In genomic region chr17:40822132-40822812, GRCh38 we compare ENCODE assay signal across 10 cellular contexts. TPM values are rescaled to one million over a fixed set of nuclear protein-coding genes. Genes with fewer than 3 reads are reported as not detected.
A peak's percentile ranks its signal among the peaks of the same experiment; 100 is the strongest.
DNase-seq lines count a peak whose midpoint lies in the region; ATAC-seq, FAIRE-seq and TF ChIP-seq lines count a peak whose summit lies in the region.
"Had no signal": no experiment of that assay in that cellular context is flagged by ENCODE, and none has a peak within 500 bp of the region (broad histone marks: within the 10 kb centered on the region; RNA-seq: fewer than 3 reads in every experiment).

KRT10 (minus strand) TSS chr17:40822614; CDS start chr17:40822585, 29 bp downstream.

- H3K23ac ChIP-seq in IMR-90 (ENCODE audit: low read depth, low read length) (no peak within 1 kb of the TSS), mesendoderm (ENCODE audit: low read length) (no peak within 1 kb of the TSS)

- ATAC-seq in A549 (no peak), IMR-90 (ENCODE audit: low read depth) (no peak)

- H3K4me1 ChIP-seq in A549 = peaks cover 16% of the 10 kb centered on the region
- peaks cover 10% of the 10 kb centered on the region; the same call in 1 of the 2 replicates for H3K4me1 ChIP-seq in IMR-90 (ENCODE audit: control insufficient read depth, insufficient read depth, low read length)
- no peaks in the 10 kb centered on the region for H3K4me1 ChIP-seq in endodermal cell (ENCODE audit: control insufficient read depth, insufficient read depth, low read length)
- no peaks in the 10 kb centered on the region for H3K4me1 ChIP-seq in BE2C
- no peaks in the 10 kb centered on the region for H3K4me1 ChIP-seq in mesendoderm (ENCODE audit: control insufficient read depth, low read depth, low read length)

- H2BK15ac ChIP-seq in IMR-90 (ENCODE audit: low read depth, low read length) = no peak within 1 kb of the TSS
- H2BK15ac ChIP-seq in mesendoderm (replicated peaks; ENCODE audit: low read depth) = no peak within 1 kb of the TSS

- no peak within 1 kb of the TSS for H2BK120ac ChIP-seq in IMR-90 (ENCODE audit: low read depth, low read length)
- no peak within 1 kb of the TSS for H2BK120ac ChIP-seq in mesendoderm (ENCODE audit: low read depth, low read length)

- H3K9ac ChIP-seq in IMR-90 (ENCODE audit: low read depth, low read length) (no peak within 1 kb of the TSS), endodermal cell (ENCODE audit: extremely low read depth, low read length, poor library complexity, severe bottlenecking) (no peak within 1 kb of the TSS), mesendoderm (ENCODE audit: low read length) (no peak within 1 kb of the TSS)

- no peak within 1 kb of the TSS for H3K56ac ChIP-seq in IMR-90 (ENCODE audit: extremely low read depth, insufficient read depth, low read length)
- no peak within 1 kb of the TSS for H3K56ac ChIP-seq in mesendoderm (ENCODE audit: low read length)

- no peaks in the 10 kb centered on the region for H3K4me1 Mint-ChIP-seq in endodermal cell
- peaks cover 20% of the 10 kb centered on the region for H3K4me1 Mint-ChIP-seq in mesothelial cell of epicardium

- peaks cover 4% of the 10 kb centered on the region for H3K36me3 ChIP-seq in IMR-90 (ENCODE audit: control insufficient read depth, insufficient read depth, low read length)
- peaks cover 4% of the 10 kb centered on the region for H3K36me3 ChIP-seq in endodermal cell (ENCODE audit: control insufficient read depth, insufficient read depth, low read length)
- no peaks in the 10 kb centered on the region for H3K36me3 ChIP-seq in BE2C
- H3K36me3 ChIP-seq in mesendoderm (ENCODE audit: control insufficient read depth, insufficient read depth, low read length) = peaks cover 1% of the 10 kb centered on the region

- DNase-seq in A549 (ENCODE audit: low read depth in 1 of 2, low spot score in 1 of 2) = no peak
- no peak for DNase-seq in IMR-90
- no peak for DNase-seq in endodermal cell
- no peak for DNase-seq in mesothelial cell of epicardium (ENCODE audit: low spot score in 2 of 2, unreplicated experiment in 2 of 2)
- no peak for DNase-seq in NCI-H2171 (lab: John Stamatoyannopoulos, UW)
- DNase-seq in GM19239 (ENCODE audit: insufficient read length, low spot score) = no peak
- DNase-seq in BE2C = no peak
- DNase-seq in mesendoderm = no peak

- TF ChIP-seq CTCF in A549 (IDR thresholded peaks at IDR 0.05) = no peak
- no peak for TF ChIP-seq CTCF in IMR-90 (conservative IDR thresholded peaks at IDR 0.05; ENCODE audit: low read depth, low read length)
- no peak for TF ChIP-seq CTCF in endodermal cell (conservative IDR thresholded peaks at IDR 0.05)
- TF ChIP-seq CTCF in mesothelial cell of epicardium (IDR thresholded peaks at IDR 0.05; ENCODE audit: unreplicated experiment) = no peak
- no peak for TF ChIP-seq CTCF in BE2C (IDR thresholded peaks at IDR 0.05; ENCODE audit: low read depth, low read length)

- H3K4me3 ChIP-seq in A549 (no peak within 1 kb of the TSS), IMR-90 (ENCODE audit: insufficient read depth, low read depth, low read length) (no peak within 1 kb of the TSS), endodermal cell (ENCODE audit: low read length) (no peak within 1 kb of the TSS), BE2C (ENCODE audit: low read depth, low read length) (no peak within 1 kb of the TSS), mesendoderm (ENCODE audit: low read length) (no peak within 1 kb of the TSS)

- 0 out of 2 replicates have a peak within 1 kb of the TSS, but pooled peaks have one; percentile 20 for H3K14ac ChIP-seq in IMR-90 (replicated peaks; ENCODE audit: low read depth, low read length)

- H4K5ac ChIP-seq in IMR-90 (ENCODE audit: low read depth, low read length) = no peak within 1 kb of the TSS; the same call in 1 of the 2 replicates
- H4K5ac ChIP-seq in mesendoderm (ENCODE audit: low read length) = no peak within 1 kb of the TSS

- peaks cover 7% of the 10 kb centered on the region for H3K9me3 Mint-ChIP-seq in endodermal cell
- no peaks in the 10 kb centered on the region for H3K9me3 Mint-ChIP-seq in mesothelial cell of epicardium

- H2BK20ac ChIP-seq in IMR-90 (ENCODE audit: low read depth, low read length) = no peak within 1 kb of the TSS

- H3K27ac ChIP-seq in A549 = no peak within 1 kb of the TSS
- no peak within 1 kb of the TSS for H3K27ac ChIP-seq in IMR-90 (ENCODE audit: insufficient read depth, low read length)
- H3K27ac ChIP-seq in endodermal cell (ENCODE audit: low read depth, low read length) = no peak within 1 kb of the TSS
- H3K27ac ChIP-seq in mesendoderm (ENCODE audit: low read depth, low read length) = no peak within 1 kb of the TSS
- H3K27ac ChIP-seq: C4-2B had no signal

- peaks cover 6% of the 10 kb centered on the region for H3K36me3 Mint-ChIP-seq in endodermal cell (ENCODE audit: low read depth)
- peaks cover 3% of the 10 kb centered on the region for H3K36me3 Mint-ChIP-seq in mesothelial cell of epicardium

- peaks cover 82% of the 10 kb centered on the region for H3K27me3 Mint-ChIP-seq in endodermal cell (ENCODE audit: insufficient read depth)
- H3K27me3 Mint-ChIP-seq in mesothelial cell of epicardium (ENCODE audit: low read depth) = peaks cover 12% of the 10 kb centered on the region

- in situ Hi-C loops in IMR-90 (cut with MboI; ENCODE audit: low sequenced_read_pairs) = no loop called here

- H3K4me3 Mint-ChIP-seq in endodermal cell (no peak within 1 kb of the TSS), mesothelial cell of epicardium (no peak within 1 kb of the TSS)
- H3K4me3 Mint-ChIP-seq: activated naive CD8-positive, alpha-beta T cell had no signal

- FAIRE-seq in A549 (lab: Jason Lieb, UNC) (no peak), GM19239 (lab: Jason Lieb, UNC) (no peak)

- TF ChIP-seq EP300 in A549 (IDR thresholded peaks at IDR 0.05) = no peak

- WGBS in A549 (ENCODE audit: missing lambda C conversion rate) = 76% methylated on average over 7 of the region's 7 CpGs
- 100% methylated on average over 1 of the region's 7 CpGs; no CpG with 5 or more reads in 1 of the 2 experiments for WGBS in IMR-90 (ENCODE audit: extremely low coverage in 2 of 2, insufficient read length in 1 of 2), 2 experiments
- 82 to 84% methylated on average over 3 to 7 of the region's 7 CpGs for WGBS in endodermal cell (ENCODE audit: insufficient coverage in 1 of 2, insufficient read length in 1 of 2), 2 experiments
- no CpG with 5 or more reads among the region's 7 CpGs for WGBS in mesendoderm (ENCODE audit: extremely low coverage, insufficient coverage, low lambda C conversion rate)

- H2AK9ac ChIP-seq in IMR-90 (replicated peaks; ENCODE audit: low read depth, low read length, poor library complexity) = no peak within 1 kb of the TSS

- no peaks in the 10 kb centered on the region for H3K27me3 ChIP-seq in IMR-90 (ENCODE audit: control insufficient read depth, insufficient read depth, low read length)
- peaks cover 23% of the 10 kb centered on the region for H3K27me3 ChIP-seq in endodermal cell (ENCODE audit: control insufficient read depth, insufficient read depth, low read length, poor library complexity, severe bottlenecking)
- no peaks in the 10 kb centered on the region; the same call in 1 of the 2 replicates for H3K27me3 ChIP-seq in BE2C
- no peaks in the 10 kb centered on the region for H3K27me3 ChIP-seq in mesendoderm (ENCODE audit: insufficient read depth, low read length, poor library complexity)

- no peak within 1 kb of the TSS for H4K91ac ChIP-seq in IMR-90 (ENCODE audit: insufficient read depth, low read depth, low read length)

- H3K4me2 ChIP-seq in A549 (no peak within 1 kb of the TSS), IMR-90 (ENCODE audit: low read depth, low read length) (peak within 1 kb of the TSS; percentile 18; the same call in 1 of the 2 replicates), mesendoderm (ENCODE audit: low read length) (no peak within 1 kb of the TSS)

- no peak for TF ChIP-seq RAD21 in A549 (conservative IDR thresholded peaks at IDR 0.05 in 1 of 2, IDR thresholded peaks at IDR 0.05 in 1 of 2)
- no peak for TF ChIP-seq RAD21 in IMR-90 (IDR thresholded peaks at IDR 0.05; ENCODE audit: low read length)

- H3K9me3 ChIP-seq in A549 (no peaks in the 10 kb centered on the region), IMR-90 (ENCODE audit: control insufficient read depth, insufficient read depth, low read length) (no peaks in the 10 kb centered on the region), endodermal cell (ENCODE audit: control insufficient read depth, low read length) (no peaks in the 10 kb centered on the region), BE2C (no peaks in the 10 kb centered on the region)

- H2BK5ac ChIP-seq in IMR-90 (ENCODE audit: low read depth, low read length, poor library complexity, severe bottlenecking) (peak within 1 kb of the TSS; percentile 46), mesendoderm (ENCODE audit: low read length) (no peak within 1 kb of the TSS)

- dilution Hi-C loops in IMR-90 (cut with HindIII; ENCODE audit: low sequenced_read_pairs, unreplicated experiment) = no loop called here

- peaks cover 38 to 45% of the 10 kb centered on the region in 2 experiments for H3K79me1 ChIP-seq in IMR-90 (ENCODE audit: low read depth in 1 of 2, low read length in 2 of 2)
- H3K79me1 ChIP-seq in mesendoderm (ENCODE audit: low read length) = peaks cover 2% of the 10 kb centered on the region

- BruUV-seq in IMR-90 (replicated peaks; lab: Mats Ljungman, UMichigan) = no TSS peak

- no peak within 1 kb of the TSS for H2AFZ ChIP-seq in IMR-90 (replicated peaks; ENCODE audit: low read length, poor library complexity)

- H2AK5ac ChIP-seq in IMR-90 (ENCODE audit: low read depth, low read length) (no peak within 1 kb of the TSS; the same call in 1 of the 2 replicates), mesendoderm (ENCODE audit: low read length) (no peak within 1 kb of the TSS)

- H3K4ac ChIP-seq in IMR-90 (ENCODE audit: low read depth, low read length) = no peak within 1 kb of the TSS; the same call in 1 of the 2 replicates
- no peak within 1 kb of the TSS for H3K4ac ChIP-seq in mesendoderm (ENCODE audit: low read depth, low read length)

- no peak for TF ChIP-seq POLR2A in A549 (IDR thresholded peaks at IDR 0.05; ENCODE audit: low read length)
- no peak for TF ChIP-seq POLR2A in IMR-90 (IDR thresholded peaks at IDR 0.05; ENCODE audit: low read depth, low read length)

- H4K20me1 ChIP-seq in IMR-90 (ENCODE audit: insufficient read depth, low read length) = no peaks in the 10 kb centered on the region

- peaks cover 3% of the 10 kb centered on the region for H3K9me1 ChIP-seq in IMR-90 (ENCODE audit: insufficient read depth, low read length)

- intact Hi-C loops in IMR-90 (cut with micrococcal nuclease) = no loop called here

- H3K18ac ChIP-seq in IMR-90 (ENCODE audit: low read depth, low read length) (no peak within 1 kb of the TSS; the same call in 1 of the 2 replicates), mesendoderm (ENCODE audit: low read length) (no peak within 1 kb of the TSS)

- POLR2A ChIA-PET in A549 (lab: Yijun Ruan, JAX) = interaction anchor here (1.2 kb wide), 1 partner anchor 866 kb away, joined by 5 read pairs; no protein-coding TSS in a partner anchor
- POLR2A ChIA-PET in IMR-90 (lab: Charles Lee; ENCODE audit: unreplicated experiment) = no interaction called here

- H3K27ac Mint-ChIP-seq in endodermal cell (no peak within 1 kb of the TSS), mesothelial cell of epicardium (no peak within 1 kb of the TSS)
- H3K27ac Mint-ChIP-seq: activated naive CD8-positive, alpha-beta T cell had no signal

- CTCF ChIA-PET in A549 (lab: Yijun Ruan, JAX) = interaction anchor here (1.5 to 2.3 kb wide), 4 partner anchors 11 to 845 kb away, joined by 5 to 9 read pairs (median 7); no protein-coding TSS in a partner anchor
- CTCF ChIA-PET in IMR-90 (lab: Yijun Ruan, JAX) = no interaction called here

- 0 out of 4 replicates have a peak within 1 kb of the TSS, but pooled peaks of 1 of the 2 experiments have one; percentile 31 for H4K8ac ChIP-seq in IMR-90 (ENCODE audit: low read depth in 2 of 2, low read length in 2 of 2)
- H4K8ac ChIP-seq in mesendoderm (ENCODE audit: low read depth, low read length) = no peak within 1 kb of the TSS

- H3K79me2 ChIP-seq in mesendoderm (ENCODE audit: control insufficient read depth, insufficient read depth, low read length) = no peaks in the 10 kb centered on the region

RNA-seq across cellular contexts. Expression of gene KRT10, which starts in this region (rescaled TPM):
- 59.8 and 89.8 TPM in 2 replicates for polyA plus RNA-seq in A549 (2011; rRNA removed)
- polyA plus RNA-seq in A549 (2012; cell fraction: cytosol; rRNA removed) = 81.0 and 89.6 TPM in 2 replicates
- polyA plus RNA-seq in A549 (2012; cell fraction: nucleus; rRNA removed) = 29.6 and 45.1 TPM in 2 replicates
- 89.1 to 96.2 TPM (median 95.9 TPM) in 3 replicates for polyA plus RNA-seq in A549 (2017; fragmentation: RNase III; extraction: RNeasy Plus Mini Kit Qiagen cat#74134 plus additional on column Dnase treatment)
- polyA minus RNA-seq in A549 (2011; rRNA and poly(A)+ RNA removed) = 1.6 and 1.9 TPM in 2 replicates
- total RNA-seq in IMR-90 (2012; rRNA removed) = 0.18 and 1.1 TPM in 2 replicates
- polyA plus RNA-seq in IMR-90 (2012; rRNA removed) = 18.3 and 18.5 TPM in 2 replicates
- polyA plus RNA-seq in IMR-90 (2012; cell fraction: cytosol; rRNA removed) = 46.5 and 78.8 TPM in 2 replicates
- polyA plus RNA-seq in IMR-90 (2012; cell fraction: nucleus; rRNA removed; ENCODE audit: low replicate concordance) = 15.0 and 35.2 TPM in 2 replicates
- total RNA-seq in endodermal cell = 10 to 100 TPM; 22.3 to 46.8 TPM
- 85.2 TPM for polyA plus RNA-seq in endodermal cell (2013, experiment 1 of 2)
- 88.8 TPM for polyA plus RNA-seq in endodermal cell (2013, experiment 2 of 2)
- total RNA-seq in mesothelial cell of epicardium = 39.0 to 43.6 TPM (median 39.5 TPM) in 3 replicates
- 135 TPM for polyA plus RNA-seq in BE2C (2012; ENCODE audit: insufficient read depth, insufficient read length, low read depth)
- polyA plus RNA-seq in mesendoderm (2013, experiment 1 of 2) = 55.9 TPM
- polyA plus RNA-seq in mesendoderm (2013, experiment 2 of 2) = 53.5 TPM

Comparison
In these comparisons a context has a peak if more than half of its experiments do, and no peak if none do; other contexts are left out.
1. RNA of gene KRT10 (total RNA-seq): 22.3 to 46.8 TPM in endodermal cell and 39.0 to 43.6 TPM in mesothelial cell of epicardium; 0.18 to 1.1 TPM in IMR-90; every median in the first group is over 10 times any median in the second.